ENCODE assay signal across 25 cellular contexts in genomic region chr20:61816606-61817005, GRCh38.
"Had no signal": no experiment of that assay in that cellular context is flagged by ENCODE, and none has a peak within 500 bp of the region (broad histone marks: within the 10 kb centered on the region; RNA-seq: fewer than 3 reads in every experiment).

No MANE protein-coding gene starts in this region.

- H3K27me3 ChIP-seq: neural progenitor cell, ovary had no signal

- H3K36me3 Mint-ChIP-seq: immature natural killer cell; mesothelial cell of epicardium; naive B cell; natural killer cell; neural progenitor cell; stimulated activated effector memory CD8-positive, alpha-beta T cell treated with anti-CD3 and anti-CD28 coated beads, Interleukin-12 subunit alpha, Interleukin-12 subunit beta, amount 100 ng/mL, for 72 hours had no signal

- H3K27me3 Mint-ChIP-seq: progenitor cell of endocrine pancreas; stimulated activated naive CD8-positive, alpha-beta T cell treated with anti-CD3 and anti-CD28 coated beads, Interleukin-15, Interleukin-2, amounts not matched to agents 100 ng/mL and 50 ng/mL, for 24 hours had no signal

- H3K4me1 ChIP-seq: heart left ventricle, tibial artery, upper lobe of right lung had no signal

- H3K4me1 Mint-ChIP-seq: immature natural killer cell; mesothelial cell of epicardium; naive B cell; natural killer cell; stimulated activated effector memory CD8-positive, alpha-beta T cell treated with anti-CD3 and anti-CD28 coated beads, Interleukin-12 subunit alpha, Interleukin-12 subunit beta, amount 100 ng/mL, for 72 hours had no signal

- H3K36me3 ChIP-seq: heart left ventricle, neural progenitor cell, ovary, suprapubic skin, thoracic aorta, tibial artery, upper lobe of right lung had no signal

- ATAC-seq: heart left ventricle; left lobe of liver; natural killer cell; right cardiac atrium; sciatic nerve; stimulated activated effector memory CD8-positive, alpha-beta T cell treated with anti-CD3 and anti-CD28 coated beads, Interleukin-12 subunit alpha, Interleukin-12 subunit beta, amount 100 ng/mL, for 72 hours; upper lobe of right lung had no signal

- H3K4me3 Mint-ChIP-seq: immature natural killer cell; mesothelial cell of epicardium; naive B cell; natural killer cell; nephron progenitor cell; neural progenitor cell; stimulated activated effector memory CD8-positive, alpha-beta T cell treated with anti-CD3 and anti-CD28 coated beads, Interleukin-12 subunit alpha, Interleukin-12 subunit beta, amount 100 ng/mL, for 72 hours; stimulated activated naive CD8-positive, alpha-beta T cell treated with anti-CD3 and anti-CD28 coated beads, Interleukin-15, Interleukin-2, amounts not matched to agents 100 ng/mL and 50 ng/mL, for 24 hours had no signal

- H3K9ac ChIP-seq: neural progenitor cell had no signal

- H3K4me3 ChIP-seq: heart left ventricle, lung, neural progenitor cell, ovary, skin epidermis, suprapubic skin, thoracic aorta, tibial artery, upper lobe of right lung had no signal

- DNase-seq: hypothalamus; immature natural killer cell; mesendoderm; naive B cell; natural killer cell; nephron progenitor cell; ovary; stimulated activated CD4-positive, alpha-beta T cell treated with anti-CD3 and anti-CD28 coated beads, Interleukin-4, amount 100 ng/mL, for 24 hours; stimulated activated naive CD4-positive, alpha-beta T cell; tibial artery; trophoblast cell; upper lobe of right lung had no signal

- H3K27ac Mint-ChIP-seq: immature natural killer cell; mesothelial cell of epicardium; natural killer cell; progenitor cell of endocrine pancreas; stimulated activated effector memory CD8-positive, alpha-beta T cell treated with anti-CD3 and anti-CD28 coated beads, Interleukin-12 subunit alpha, Interleukin-12 subunit beta, amount 100 ng/mL, for 72 hours; stimulated activated naive CD8-positive, alpha-beta T cell treated with anti-CD3 and anti-CD28 coated beads, Interleukin-15, Interleukin-2, amounts not matched to agents 100 ng/mL and 50 ng/mL, for 24 hours had no signal

- H3K27ac ChIP-seq: heart left ventricle, neural progenitor cell, ovary, skin epidermis, suprapubic skin, thoracic aorta, tibial artery, upper lobe of right lung had no signal

- H3K9me3 ChIP-seq: heart left ventricle, ovary, suprapubic skin, thoracic aorta, tibial artery, upper lobe of right lung had no signal

- H3K9me3 Mint-ChIP-seq: immature natural killer cell; mesothelial cell of epicardium; naive B cell; natural killer cell; nephron progenitor cell; neural progenitor cell; stimulated activated effector memory CD8-positive, alpha-beta T cell treated with anti-CD3 and anti-CD28 coated beads, Interleukin-12 subunit alpha, Interleukin-12 subunit beta, amount 100 ng/mL, for 72 hours; stimulated activated naive CD8-positive, alpha-beta T cell treated with anti-CD3 and anti-CD28 coated beads, Interleukin-15, Interleukin-2, amounts not matched to agents 100 ng/mL and 50 ng/mL, for 24 hours had no signal

- H3K4me2 ChIP-seq: neural progenitor cell had no signal
